ENCODE assay signal across 22 cellular contexts in genomic region chr2:144628566-144628965, GRCh38.
DNase-seq lines count a peak whose midpoint lies in the region; ATAC-seq and TF ChIP-seq lines count a peak whose summit lies in the region.
"Had no signal": no experiment of that assay in that cellular context is flagged by ENCODE, and none has a peak within 500 bp of the region (broad histone marks: within the 10 kb centered on the region; RNA-seq: fewer than 3 reads in every experiment).

No MANE protein-coding gene starts in this region.

- TF ChIP-seq CTCF in GM23338 (conservative IDR thresholded peaks at IDR 0.05; ENCODE audit: low read depth in 2 of 2) (no peak), epithelial cell of esophagus (IDR thresholded peaks at IDR 0.05; ENCODE audit: insufficient read depth, low read depth, low read length, missing control alignments) (no peak), smooth muscle cell (IDR thresholded peaks at IDR 0.05; ENCODE audit: borderline replicate concordance, insufficient read depth, poor library complexity, severe bottlenecking) (no peak)

- H3K9me3 Mint-ChIP-seq in GM23338, result no peaks in the 10 kb centered on the region
- peaks cover 0 to 2% of the 10 kb centered on the region in 2 donors for H3K9me3 Mint-ChIP-seq in stimulated activated naive B cell treated with anti-CD40 and anti-IgM and Interleukin-4, amounts not matched to agents 10 μg/mL and 1 μg/mL and 100 μg/mL, for 72 hours
- H3K9me3 Mint-ChIP-seq: HFFc6 had no signal

- ATAC-seq in GM23338 (no peak), HG02981 (IDR thresholded peaks at IDR 0.05; ENCODE audit: unreplicated experiment) (no peak)
- no peak for ATAC-seq in stimulated activated naive B cell treated with anti-CD40 and anti-IgM and Interleukin-4, amounts not matched to agents 10 μg/mL and 1 μg/mL and 100 μg/mL, for 72 hours (replicated peaks)
- ATAC-seq: A549 had no signal

- no peaks in the 10 kb centered on the region for H3F3A ChIP-seq in GM23338 (replicated peaks; ENCODE audit: low read depth)
- H3F3A ChIP-seq in smooth muscle cell (ENCODE audit: low read depth), result peaks cover 14% of the 10 kb centered on the region

- H3K4me1 Mint-ChIP-seq in GM23338, result peaks cover 17% of the 10 kb centered on the region
- peaks cover 4 to 9% of the 10 kb centered on the region in 2 donors for H3K4me1 Mint-ChIP-seq in stimulated activated naive B cell treated with anti-CD40 and anti-IgM and Interleukin-4, amounts not matched to agents 10 μg/mL and 1 μg/mL and 100 μg/mL, for 72 hours
- H3K4me1 Mint-ChIP-seq: CD4-positive, alpha-beta memory T cell had no signal

- H3K79me2 ChIP-seq in GM23338 (replicated peaks; ENCODE audit: insufficient read depth) (no peaks in the 10 kb centered on the region), smooth muscle cell (ENCODE audit: low read depth) (no peaks in the 10 kb centered on the region)

- H3K27me3 ChIP-seq in GM23338 (ENCODE audit: insufficient read depth) (no peaks in the 10 kb centered on the region), smooth muscle cell (ENCODE audit: low read depth) (no peaks in the 10 kb centered on the region)
- H3K27me3 ChIP-seq: BE2C had no signal

- no peaks in the 10 kb centered on the region for H3K36me3 ChIP-seq in GM23338 (ENCODE audit: insufficient read depth)
- H3K36me3 ChIP-seq in smooth muscle cell (ENCODE audit: low read depth), result no peaks in the 10 kb centered on the region
- H3K36me3 ChIP-seq: BE2C, HAP-1 had no signal

- no peaks in the 10 kb centered on the region for H3K36me3 Mint-ChIP-seq in GM23338 (ENCODE audit: low read depth)
- peaks cover 0 to 2% of the 10 kb centered on the region in 2 donors for H3K36me3 Mint-ChIP-seq in stimulated activated naive B cell treated with anti-CD40 and anti-IgM and Interleukin-4, amounts not matched to agents 10 μg/mL and 1 μg/mL and 100 μg/mL, for 72 hours
- H3K36me3 Mint-ChIP-seq: CD4-positive, alpha-beta memory T cell had no signal

- no peak overlapping the region for H3K4me2 ChIP-seq in GM23338
- H3K4me2 ChIP-seq in smooth muscle cell, result peak overlapping the region; percentile 33
- H3K4me2 ChIP-seq: A549 had no signal

- H3K27ac ChIP-seq in GM23338 (ENCODE audit: low read depth) (no peak overlapping the region), smooth muscle cell (ENCODE audit: low read depth) (no peak overlapping the region)
- H3K27ac ChIP-seq: A549 had no signal

- H3K4me1 ChIP-seq in GM23338 (ENCODE audit: insufficient read depth), result no peaks in the 10 kb centered on the region
- no peaks in the 10 kb centered on the region for H3K4me1 ChIP-seq in smooth muscle cell (ENCODE audit: low read depth)
- H3K4me1 ChIP-seq: A549, BE2C had no signal

- H3K9me2 ChIP-seq in GM23338 (ENCODE audit: insufficient read depth), result peaks cover 7% of the 10 kb centered on the region; the same call in 1 of the 2 replicates

- peaks cover 3% of the 10 kb centered on the region for H3K27me3 Mint-ChIP-seq in GM23338 (ENCODE audit: insufficient read depth, low read depth, poor library complexity)
- H3K27me3 Mint-ChIP-seq in stimulated activated naive B cell treated with anti-CD40 and anti-IgM and Interleukin-4, amounts not matched to agents 10 μg/mL and 1 μg/mL and 100 μg/mL, for 72 hours, result peaks cover 0 to 8% of the 10 kb centered on the region in 2 donors

- H2AFZ ChIP-seq in GM23338 (peak overlapping the region; percentile 14; the same call in 1 of the 2 replicates), smooth muscle cell (ENCODE audit: low read depth) (no peak overlapping the region)

- H3K9me3 ChIP-seq in smooth muscle cell (replicated peaks; ENCODE audit: low read depth), result no peaks in the 10 kb centered on the region
- H3K9me3 ChIP-seq: A549, BE2C, HAP-1 had no signal

- H3K4me3 ChIP-seq in GM23338 (no peak overlapping the region), epithelial cell of esophagus (ENCODE audit: low read length) (no peak overlapping the region), smooth muscle cell (no peak overlapping the region)
- H3K4me3 ChIP-seq: A549, HAP-1 had no signal

- H3K4me3 Mint-ChIP-seq in GM23338, result no peak overlapping the region
- H3K4me3 Mint-ChIP-seq in stimulated activated naive B cell treated with anti-CD40 and anti-IgM and Interleukin-4, amounts not matched to agents 10 μg/mL and 1 μg/mL and 100 μg/mL, for 72 hours, result no peak overlapping the region
- H3K4me3 Mint-ChIP-seq: CD4-positive, alpha-beta memory T cell; HFFc6 had no signal

- no peak overlapping the region for H3K9ac ChIP-seq in smooth muscle cell (ENCODE audit: low read depth)

- H4K20me1 ChIP-seq in GM23338 (replicated peaks; ENCODE audit: insufficient read depth) (no peaks in the 10 kb centered on the region), smooth muscle cell (ENCODE audit: low read depth) (no peaks in the 10 kb centered on the region)

- no peak for DNase-seq in GM23338 (ENCODE audit: low spot score)
- peak; percentile 13 for DNase-seq in epithelial cell of esophagus (ENCODE audit: low read depth)
- DNase-seq in kidney tubule cell (ENCODE audit: low spot score), result peak; percentile 32
- DNase-seq in smooth muscle cell (lab: John Stamatoyannopoulos, UW; ENCODE audit: unreplicated experiment), result no peak
- DNase-seq in epidermal melanocyte (ENCODE audit: insufficient read length, low spot score), result no peak
- no peak for DNase-seq in stimulated activated naive B cell treated with anti-CD40 and anti-IgM and Interleukin-4, amounts not matched to agents 10 μg/mL and 1 μg/mL and 100 μg/mL, for 72 hours
- DNase-seq: 8988T; ACHN; AML-193; BE2C; C1 segment of cervical spinal cord; Calu3; CD4-positive, alpha-beta memory T cell; COR-L47; DMS53; DMS79 treated with DMSO at 0.1 percent for 48 hours; GF-D8; GOT3; HFFc6 had no signal

- H3K27ac Mint-ChIP-seq in GM23338, result no peak overlapping the region
- H3K27ac Mint-ChIP-seq in stimulated activated naive B cell treated with anti-CD40 and anti-IgM and Interleukin-4, amounts not matched to agents 10 μg/mL and 1 μg/mL and 100 μg/mL, for 72 hours, result no peak overlapping the region
- H3K27ac Mint-ChIP-seq: CD4-positive, alpha-beta memory T cell; HFFc6 had no signal

TF ChIP-seq in GM23338, 12 proteins besides CTCF, POLR2A, EP300 and RAD21 (continues in another document):
- TF ChIP-seq EZH2phosphoT487 (IDR thresholded peaks at IDR 0.05; ENCODE audit: unreplicated experiment) (no peak), STAT1 (IDR thresholded peaks at IDR 0.05; ENCODE audit: unreplicated experiment) (no peak), JUNB (IDR thresholded peaks at IDR 0.05; ENCODE audit: unreplicated experiment) (no peak), NANOG (IDR thresholded peaks at IDR 0.05; ENCODE audit: borderline replicate concordance) (no peak)
- TF ChIP-seq, protein P1, sequence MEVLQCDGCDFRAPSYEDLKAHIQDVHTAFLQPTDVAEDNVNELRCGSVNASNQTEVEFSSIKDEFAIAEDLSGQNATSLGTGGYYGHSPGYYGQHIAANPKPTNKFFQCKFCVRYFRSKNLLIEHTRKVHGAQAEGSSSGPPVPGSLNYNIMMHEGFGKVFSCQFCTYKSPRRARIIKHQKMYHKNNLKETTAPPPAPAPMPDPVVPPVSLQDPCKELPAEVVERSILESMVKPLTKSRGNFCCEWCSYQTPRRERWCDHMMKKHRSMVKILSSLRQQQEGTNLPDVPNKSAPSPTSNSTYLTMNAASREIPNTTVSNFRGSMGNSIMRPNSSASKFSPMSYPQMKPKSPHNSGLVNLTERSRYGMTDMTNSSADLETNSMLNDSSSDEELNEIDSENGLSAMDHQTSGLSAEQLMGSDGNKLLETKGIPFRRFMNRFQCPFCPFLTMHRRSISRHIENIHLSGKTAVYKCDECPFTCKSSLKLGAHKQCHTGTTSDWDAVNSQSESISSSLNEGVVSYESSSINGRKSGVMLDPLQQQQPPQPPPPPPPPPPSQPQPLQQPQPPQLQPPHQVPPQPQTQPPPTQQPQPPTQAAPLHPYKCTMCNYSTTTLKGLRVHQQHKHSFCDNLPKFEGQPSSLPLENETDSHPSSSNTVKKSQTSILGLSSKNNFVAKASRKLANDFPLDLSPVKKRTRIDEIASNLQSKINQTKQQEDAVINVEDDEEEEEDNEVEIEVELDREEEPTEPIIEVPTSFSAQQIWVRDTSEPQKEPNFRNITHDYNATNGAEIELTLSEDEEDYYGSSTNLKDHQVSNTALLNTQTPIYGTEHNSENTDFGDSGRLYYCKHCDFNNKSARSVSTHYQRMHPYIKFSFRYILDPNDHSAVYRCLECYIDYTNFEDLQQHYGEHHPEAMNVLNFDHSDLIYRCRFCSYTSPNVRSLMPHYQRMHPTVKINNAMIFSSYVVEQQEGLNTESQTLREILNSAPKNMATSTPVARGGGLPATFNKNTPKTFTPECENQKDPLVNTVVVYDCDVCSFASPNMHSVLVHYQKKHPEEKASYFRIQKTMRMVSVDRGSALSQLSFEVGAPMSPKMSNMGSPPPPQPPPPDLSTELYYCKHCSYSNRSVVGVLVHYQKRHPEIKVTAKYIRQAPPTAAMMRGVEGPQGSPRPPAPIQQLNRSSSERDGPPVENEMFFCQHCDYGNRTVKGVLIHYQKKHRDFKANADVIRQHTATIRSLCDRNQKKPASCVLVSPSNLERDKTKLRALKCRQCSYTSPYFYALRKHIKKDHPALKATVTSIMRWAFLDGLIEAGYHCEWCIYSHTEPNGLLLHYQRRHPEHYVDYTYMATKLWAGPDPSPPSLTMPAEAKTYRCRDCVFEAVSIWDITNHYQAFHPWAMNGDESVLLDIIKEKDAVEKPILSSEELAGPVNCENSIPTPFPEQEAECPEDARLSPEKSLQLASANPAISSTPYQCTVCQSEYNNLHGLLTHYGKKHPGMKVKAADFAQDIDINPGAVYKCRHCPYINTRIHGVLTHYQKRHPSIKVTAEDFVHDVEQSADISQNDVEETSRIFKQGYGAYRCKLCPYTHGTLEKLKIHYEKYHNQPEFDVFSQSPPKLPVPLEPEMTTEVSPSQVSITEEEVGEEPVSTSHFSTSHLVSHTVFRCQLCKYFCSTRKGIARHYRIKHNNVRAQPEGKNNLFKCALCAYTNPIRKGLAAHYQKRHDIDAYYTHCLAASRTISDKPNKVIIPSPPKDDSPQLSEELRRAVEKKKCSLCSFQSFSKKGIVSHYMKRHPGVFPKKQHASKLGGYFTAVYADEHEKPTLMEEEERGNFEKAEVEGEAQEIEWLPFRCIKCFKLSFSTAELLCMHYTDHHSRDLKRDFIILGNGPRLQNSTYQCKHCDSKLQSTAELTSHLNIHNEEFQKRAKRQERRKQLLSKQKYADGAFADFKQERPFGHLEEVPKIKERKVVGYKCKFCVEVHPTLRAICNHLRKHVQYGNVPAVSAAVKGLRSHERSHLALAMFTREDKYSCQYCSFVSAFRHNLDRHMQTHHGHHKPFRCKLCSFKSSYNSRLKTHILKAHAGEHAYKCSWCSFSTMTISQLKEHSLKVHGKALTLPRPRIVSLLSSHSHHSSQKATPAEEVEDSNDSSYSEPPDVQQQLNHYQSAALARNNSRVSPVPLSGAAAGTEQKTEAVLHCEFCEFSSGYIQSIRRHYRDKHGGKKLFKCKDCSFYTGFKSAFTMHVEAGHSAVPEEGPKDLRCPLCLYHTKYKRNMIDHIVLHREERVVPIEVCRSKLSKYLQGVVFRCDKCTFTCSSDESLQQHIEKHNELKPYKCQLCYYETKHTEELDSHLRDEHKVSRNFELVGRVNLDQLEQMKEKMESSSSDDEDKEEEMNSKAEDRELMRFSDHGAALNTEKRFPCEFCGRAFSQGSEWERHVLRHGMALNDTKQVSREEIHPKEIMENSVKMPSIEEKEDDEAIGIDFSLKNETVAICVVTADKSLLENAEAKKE (CRISPR knock-in tag; IDR thresholded peaks at IDR 0.05), result no peak

Comparison
In these comparisons a context has a peak if more than half of its experiments do, and no peak if none do; other contexts are left out.
1. DNase-seq: peak in epithelial cell of esophagus (single experiment) and kidney tubule cell (single experiment); none in GM23338 (single experiment), smooth muscle cell (single experiment), epidermal melanocyte (single experiment) and stimulated activated naive B cell treated with anti-CD40 and anti-IgM and Interleukin-4, amounts not matched to agents 10 μg/mL and 1 μg/mL and 100 μg/mL, for 72 hours (single experiment).